In the genomic region with DNA sequence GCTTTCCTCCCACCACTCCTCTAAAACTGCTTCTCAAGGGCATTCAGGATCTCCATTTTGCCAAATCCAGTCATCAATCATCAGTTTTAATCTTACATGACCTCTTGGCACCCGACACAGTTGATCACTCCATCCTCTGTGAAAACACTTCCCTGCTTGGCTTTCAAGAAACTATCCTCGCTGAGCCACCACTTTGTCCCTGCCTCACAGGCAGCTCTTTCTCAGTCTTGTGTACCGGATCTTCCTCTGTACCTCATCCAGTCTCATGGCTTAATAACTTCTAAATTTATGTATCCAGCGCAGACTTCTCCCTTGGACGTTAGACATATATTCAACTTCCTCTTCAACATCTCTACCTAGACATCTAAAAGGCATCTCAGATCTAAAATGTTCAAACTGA, we compare ENCODE assay signal across 24 cellular contexts.
"Had no signal": no experiment of that assay in that cellular context is flagged by ENCODE, and none has a peak within 500 bp of the region (broad histone marks: within the 10 kb centered on the region; RNA-seq: fewer than 3 reads in every experiment).

No MANE protein-coding gene starts in this region.

- H3K9ac ChIP-seq: neural progenitor cell, parathyroid adenoma had no signal

- H3K9me3 ChIP-seq: mucosa of descending colon, sigmoid colon, testis, tibial artery had no signal

- H3K27ac ChIP-seq: neural progenitor cell, parathyroid adenoma, sigmoid colon, testis, tibial artery had no signal

- H3K4me3 ChIP-seq: dorsolateral prefrontal cortex, mucosa of descending colon, neural progenitor cell, sigmoid colon, testis, tibial artery had no signal

- H3K4me1 Mint-ChIP-seq: immature natural killer cell; nephron; stimulated activated effector memory CD8-positive, alpha-beta T cell treated with anti-CD3 and anti-CD28 coated beads, Interleukin-12 subunit alpha, Interleukin-12 subunit beta, amount 100 ng/mL, for 72 hours had no signal

- ATAC-seq: mucosa of descending colon; naive thymus-derived CD4-positive, alpha-beta T cell; stimulated activated effector memory CD8-positive, alpha-beta T cell treated with anti-CD3 and anti-CD28 coated beads, Interleukin-12 subunit alpha, Interleukin-12 subunit beta, amount 100 ng/mL, for 72 hours had no signal

- H3K79me2 ChIP-seq: parathyroid adenoma had no signal

- H2AFZ ChIP-seq: neural progenitor cell, parathyroid adenoma had no signal

- DNase-seq: dorsolateral prefrontal cortex; effector CD4-positive, alpha-beta T cell; hypothalamus; immature natural killer cell; islet precursor cell; kidney glomerular epithelial cell; mesenchymal stem cell; mucosa of descending colon; naive thymus-derived CD4-positive, alpha-beta T cell; right cardiac atrium; sigmoid colon; stimulated activated CD4-positive, alpha-beta T cell treated with anti-CD3 and anti-CD28 coated beads, Interleukin-2, amount 100 ng/mL, for 24 hours; stimulated activated CD4-positive, alpha-beta T cell treated with anti-CD3 and anti-CD28 coated beads, Interleukin-4, amount 100 ng/mL, for 24 hours; stimulated activated naive CD4-positive, alpha-beta T cell treated with Interleukin-2 at 50 U/mL for 16 hours; substantia nigra; testis; tibial artery had no signal

- H3K4me2 ChIP-seq: neural progenitor cell had no signal

- H3K27me3 ChIP-seq: dorsolateral prefrontal cortex, neural progenitor cell, sigmoid colon, testis, tibial artery had no signal

- H3K4me1 ChIP-seq: neural progenitor cell, parathyroid adenoma, testis, tibial artery had no signal

- H3K4me3 Mint-ChIP-seq: immature natural killer cell; mesothelial cell of epicardium; naive thymus-derived CD4-positive, alpha-beta T cell; nephron; neural progenitor cell; stimulated activated effector memory CD8-positive, alpha-beta T cell treated with anti-CD3 and anti-CD28 coated beads, Interleukin-12 subunit alpha, Interleukin-12 subunit beta, amount 100 ng/mL, for 72 hours; type B pancreatic cell had no signal

- H3K9me3 Mint-ChIP-seq: immature natural killer cell; mesothelial cell of epicardium; naive thymus-derived CD4-positive, alpha-beta T cell; nephron; neural progenitor cell; stimulated activated effector memory CD8-positive, alpha-beta T cell treated with anti-CD3 and anti-CD28 coated beads, Interleukin-12 subunit alpha, Interleukin-12 subunit beta, amount 100 ng/mL, for 72 hours; type B pancreatic cell had no signal

- H3K36me3 ChIP-seq: neural progenitor cell, sigmoid colon, tibial artery had no signal

- H3K27me3 Mint-ChIP-seq: naive thymus-derived CD4-positive, alpha-beta T cell; progenitor cell of endocrine pancreas; type B pancreatic cell had no signal
